Comparison of ENCODE assay signal across 1 cellular context in the genomic region with DNA sequence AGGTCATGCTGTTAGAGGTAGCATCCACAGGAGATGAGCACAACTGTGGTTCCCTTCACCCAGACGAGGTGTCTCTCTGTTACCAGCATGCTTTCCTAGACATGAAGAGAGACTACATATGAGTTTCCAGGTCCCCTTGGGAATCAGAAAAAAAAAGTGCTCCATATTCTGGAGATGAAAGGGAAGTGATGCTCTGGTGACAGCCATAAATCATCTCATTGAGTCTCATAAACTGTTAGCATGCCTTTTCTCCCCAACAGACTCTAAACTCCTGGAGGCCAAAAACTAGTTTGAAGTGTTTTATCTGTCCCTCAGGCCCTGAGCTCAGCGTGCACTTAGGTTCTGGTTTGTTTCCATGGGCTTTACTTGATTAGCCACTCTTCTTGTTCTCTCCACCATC.
TF ChIP-seq lines count a peak whose summit lies in the region.

No MANE protein-coding gene starts in this region.

TF ChIP-seq in GM23338, 12 proteins besides CTCF, POLR2A, EP300 and RAD21 (continued from another document):
- TF ChIP-seq, protein P1, sequence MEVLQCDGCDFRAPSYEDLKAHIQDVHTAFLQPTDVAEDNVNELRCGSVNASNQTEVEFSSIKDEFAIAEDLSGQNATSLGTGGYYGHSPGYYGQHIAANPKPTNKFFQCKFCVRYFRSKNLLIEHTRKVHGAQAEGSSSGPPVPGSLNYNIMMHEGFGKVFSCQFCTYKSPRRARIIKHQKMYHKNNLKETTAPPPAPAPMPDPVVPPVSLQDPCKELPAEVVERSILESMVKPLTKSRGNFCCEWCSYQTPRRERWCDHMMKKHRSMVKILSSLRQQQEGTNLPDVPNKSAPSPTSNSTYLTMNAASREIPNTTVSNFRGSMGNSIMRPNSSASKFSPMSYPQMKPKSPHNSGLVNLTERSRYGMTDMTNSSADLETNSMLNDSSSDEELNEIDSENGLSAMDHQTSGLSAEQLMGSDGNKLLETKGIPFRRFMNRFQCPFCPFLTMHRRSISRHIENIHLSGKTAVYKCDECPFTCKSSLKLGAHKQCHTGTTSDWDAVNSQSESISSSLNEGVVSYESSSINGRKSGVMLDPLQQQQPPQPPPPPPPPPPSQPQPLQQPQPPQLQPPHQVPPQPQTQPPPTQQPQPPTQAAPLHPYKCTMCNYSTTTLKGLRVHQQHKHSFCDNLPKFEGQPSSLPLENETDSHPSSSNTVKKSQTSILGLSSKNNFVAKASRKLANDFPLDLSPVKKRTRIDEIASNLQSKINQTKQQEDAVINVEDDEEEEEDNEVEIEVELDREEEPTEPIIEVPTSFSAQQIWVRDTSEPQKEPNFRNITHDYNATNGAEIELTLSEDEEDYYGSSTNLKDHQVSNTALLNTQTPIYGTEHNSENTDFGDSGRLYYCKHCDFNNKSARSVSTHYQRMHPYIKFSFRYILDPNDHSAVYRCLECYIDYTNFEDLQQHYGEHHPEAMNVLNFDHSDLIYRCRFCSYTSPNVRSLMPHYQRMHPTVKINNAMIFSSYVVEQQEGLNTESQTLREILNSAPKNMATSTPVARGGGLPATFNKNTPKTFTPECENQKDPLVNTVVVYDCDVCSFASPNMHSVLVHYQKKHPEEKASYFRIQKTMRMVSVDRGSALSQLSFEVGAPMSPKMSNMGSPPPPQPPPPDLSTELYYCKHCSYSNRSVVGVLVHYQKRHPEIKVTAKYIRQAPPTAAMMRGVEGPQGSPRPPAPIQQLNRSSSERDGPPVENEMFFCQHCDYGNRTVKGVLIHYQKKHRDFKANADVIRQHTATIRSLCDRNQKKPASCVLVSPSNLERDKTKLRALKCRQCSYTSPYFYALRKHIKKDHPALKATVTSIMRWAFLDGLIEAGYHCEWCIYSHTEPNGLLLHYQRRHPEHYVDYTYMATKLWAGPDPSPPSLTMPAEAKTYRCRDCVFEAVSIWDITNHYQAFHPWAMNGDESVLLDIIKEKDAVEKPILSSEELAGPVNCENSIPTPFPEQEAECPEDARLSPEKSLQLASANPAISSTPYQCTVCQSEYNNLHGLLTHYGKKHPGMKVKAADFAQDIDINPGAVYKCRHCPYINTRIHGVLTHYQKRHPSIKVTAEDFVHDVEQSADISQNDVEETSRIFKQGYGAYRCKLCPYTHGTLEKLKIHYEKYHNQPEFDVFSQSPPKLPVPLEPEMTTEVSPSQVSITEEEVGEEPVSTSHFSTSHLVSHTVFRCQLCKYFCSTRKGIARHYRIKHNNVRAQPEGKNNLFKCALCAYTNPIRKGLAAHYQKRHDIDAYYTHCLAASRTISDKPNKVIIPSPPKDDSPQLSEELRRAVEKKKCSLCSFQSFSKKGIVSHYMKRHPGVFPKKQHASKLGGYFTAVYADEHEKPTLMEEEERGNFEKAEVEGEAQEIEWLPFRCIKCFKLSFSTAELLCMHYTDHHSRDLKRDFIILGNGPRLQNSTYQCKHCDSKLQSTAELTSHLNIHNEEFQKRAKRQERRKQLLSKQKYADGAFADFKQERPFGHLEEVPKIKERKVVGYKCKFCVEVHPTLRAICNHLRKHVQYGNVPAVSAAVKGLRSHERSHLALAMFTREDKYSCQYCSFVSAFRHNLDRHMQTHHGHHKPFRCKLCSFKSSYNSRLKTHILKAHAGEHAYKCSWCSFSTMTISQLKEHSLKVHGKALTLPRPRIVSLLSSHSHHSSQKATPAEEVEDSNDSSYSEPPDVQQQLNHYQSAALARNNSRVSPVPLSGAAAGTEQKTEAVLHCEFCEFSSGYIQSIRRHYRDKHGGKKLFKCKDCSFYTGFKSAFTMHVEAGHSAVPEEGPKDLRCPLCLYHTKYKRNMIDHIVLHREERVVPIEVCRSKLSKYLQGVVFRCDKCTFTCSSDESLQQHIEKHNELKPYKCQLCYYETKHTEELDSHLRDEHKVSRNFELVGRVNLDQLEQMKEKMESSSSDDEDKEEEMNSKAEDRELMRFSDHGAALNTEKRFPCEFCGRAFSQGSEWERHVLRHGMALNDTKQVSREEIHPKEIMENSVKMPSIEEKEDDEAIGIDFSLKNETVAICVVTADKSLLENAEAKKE (CRISPR knock-in tag; IDR thresholded peaks at IDR 0.05) = no peak
- TF ChIP-seq ZNF331 (CRISPR knock-in tag; IDR thresholded peaks at IDR 0.05; ENCODE audit: low read depth) (no peak), POLR2AphosphoS5 (IDR thresholded peaks at IDR 0.05; ENCODE audit: low read depth) (no peak), NANOG (IDR thresholded peaks at IDR 0.05; ENCODE audit: borderline replicate concordance) (no peak), CREB1 (CRISPR knock-in tag; IDR thresholded peaks at IDR 0.05; ENCODE audit: low read depth) (no peak)
- TF ChIP-seq, protein P2, sequence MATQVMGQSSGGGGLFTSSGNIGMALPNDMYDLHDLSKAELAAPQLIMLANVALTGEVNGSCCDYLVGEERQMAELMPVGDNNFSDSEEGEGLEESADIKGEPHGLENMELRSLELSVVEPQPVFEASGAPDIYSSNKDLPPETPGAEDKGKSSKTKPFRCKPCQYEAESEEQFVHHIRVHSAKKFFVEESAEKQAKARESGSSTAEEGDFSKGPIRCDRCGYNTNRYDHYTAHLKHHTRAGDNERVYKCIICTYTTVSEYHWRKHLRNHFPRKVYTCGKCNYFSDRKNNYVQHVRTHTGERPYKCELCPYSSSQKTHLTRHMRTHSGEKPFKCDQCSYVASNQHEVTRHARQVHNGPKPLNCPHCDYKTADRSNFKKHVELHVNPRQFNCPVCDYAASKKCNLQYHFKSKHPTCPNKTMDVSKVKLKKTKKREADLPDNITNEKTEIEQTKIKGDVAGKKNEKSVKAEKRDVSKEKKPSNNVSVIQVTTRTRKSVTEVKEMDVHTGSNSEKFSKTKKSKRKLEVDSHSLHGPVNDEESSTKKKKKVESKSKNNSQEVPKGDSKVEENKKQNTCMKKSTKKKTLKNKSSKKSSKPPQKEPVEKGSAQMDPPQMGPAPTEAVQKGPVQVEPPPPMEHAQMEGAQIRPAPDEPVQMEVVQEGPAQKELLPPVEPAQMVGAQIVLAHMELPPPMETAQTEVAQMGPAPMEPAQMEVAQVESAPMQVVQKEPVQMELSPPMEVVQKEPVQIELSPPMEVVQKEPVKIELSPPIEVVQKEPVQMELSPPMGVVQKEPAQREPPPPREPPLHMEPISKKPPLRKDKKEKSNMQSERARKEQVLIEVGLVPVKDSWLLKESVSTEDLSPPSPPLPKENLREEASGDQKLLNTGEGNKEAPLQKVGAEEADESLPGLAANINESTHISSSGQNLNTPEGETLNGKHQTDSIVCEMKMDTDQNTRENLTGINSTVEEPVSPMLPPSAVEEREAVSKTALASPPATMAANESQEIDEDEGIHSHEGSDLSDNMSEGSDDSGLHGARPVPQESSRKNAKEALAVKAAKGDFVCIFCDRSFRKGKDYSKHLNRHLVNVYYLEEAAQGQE (IDR thresholded peaks at IDR 0.05; ENCODE audit: unreplicated experiment) = no peak
